ENCODE assay signal across 18 cellular contexts in genomic region chr20:57072184-57072583, GRCh38.
"Had no signal": no experiment of that assay in that cellular context is flagged by ENCODE, and none has a peak within 500 bp of the region (broad histone marks: within the 10 kb centered on the region; RNA-seq: fewer than 3 reads in every experiment).

No MANE protein-coding gene starts in this region.

- H3K9me3 ChIP-seq: thyroid gland had no signal

- H3K4me1 Mint-ChIP-seq: immature natural killer cell had no signal

- H3K4me3 ChIP-seq: thyroid gland had no signal

- DNase-seq: activated CD4-positive, alpha-beta T cell treated with anti-CD3 and anti-CD28 coated beads, Interleukin-2, amount 50 U/mL, for 1 hour; activated CD4-positive, CD25-positive, alpha-beta regulatory T cell treated with anti-CD3 and anti-CD28 coated beads, Interleukin-2, amount 50 U/mL, for 72 hours; activated CD8-positive, alpha-beta memory T cell treated with anti-CD3 and anti-CD28 coated beads, Interleukin-2, amount 50 U/mL, for 4 hours; activated gamma-delta T cell treated with Interleukin-2 at 50 U/mL for 16 hours; activated T-cell treated with anti-CD3 and anti-CD28 coated beads, Interleukin-2, amount 50 U/mL, for 4 hours; effector CD8-positive, alpha-beta T cell; immature natural killer cell; nucleus accumbens; stimulated activated CD4-positive, alpha-beta T cell treated with anti-CD3 and anti-CD28 coated beads, Interleukin-12 subunit alpha, Interleukin-12 subunit beta, amount 100 ng/mL, for 4 hours; stimulated activated CD4-positive, alpha-beta T cell treated with anti-CD3 and anti-CD28 coated beads, Interleukin-1b, Interleukin-23, amount 100 ng/mL, for 48 hours; stimulated activated CD8-positive, alpha-beta memory T cell treated with anti-CD3 and anti-CD28 coated beads, Interleukin-4, amount 100 ng/mL, for 48 hours; stimulated activated naive CD4-positive, alpha-beta T cell treated with Interleukin-2 at 50 U/mL for 16 hours; thyroid gland had no signal

- H3K27me3 ChIP-seq: thyroid gland had no signal

- ATAC-seq: activated T-cell treated with anti-CD3 and anti-CD28 coated beads, Interleukin-2, amount 50 U/mL, for 4 hours; esophagus mucosa; natural killer cell treated with Interleukin-12 subunit alpha and Interleukin-12 subunit beta and Interleukin-15 and Interleukin-18, amount 100 ng/mL, for 72 hours had no signal

- H3K27ac Mint-ChIP-seq: activated naive CD8-positive, alpha-beta T cell; dendritic cell treated with granulocyte-macrophage colony-stimulating factor and Interleukin-4, amounts not matched to agents 40 ng/mL and 50 ng/mL, for 4 days; immature natural killer cell; natural killer cell treated with Interleukin-12 subunit alpha and Interleukin-12 subunit beta and Interleukin-15 and Interleukin-18, amount 100 ng/mL, for 72 hours; T-helper 1 cell treated with Interleukin-12 subunit alpha and Interleukin-12 subunit beta and Interleukin-4 antibody, amounts not matched to agents 30 μg/mL and 1 μg/mL, for 36 hours had no signal

- H3K36me3 Mint-ChIP-seq: activated naive CD8-positive, alpha-beta T cell had no signal

- H3K36me3 ChIP-seq: thyroid gland had no signal

- H3K27ac ChIP-seq: thyroid gland had no signal

- H3K4me3 Mint-ChIP-seq: activated naive CD8-positive, alpha-beta T cell; activated T-cell treated with anti-CD3 and anti-CD28 coated beads, Interleukin-2, amount 50 U/mL, for 4 hours; dendritic cell treated with granulocyte-macrophage colony-stimulating factor and Interleukin-4, amounts not matched to agents 40 ng/mL and 50 ng/mL, for 4 days; immature natural killer cell; natural killer cell treated with Interleukin-12 subunit alpha and Interleukin-12 subunit beta and Interleukin-15 and Interleukin-18, amount 100 ng/mL, for 72 hours; T-helper 1 cell treated with Interleukin-12 subunit alpha and Interleukin-12 subunit beta and Interleukin-4 antibody, amounts not matched to agents 30 μg/mL and 1 μg/mL, for 36 hours had no signal
